ENCODE assay signal across 8 cellular contexts in the genomic region with DNA sequence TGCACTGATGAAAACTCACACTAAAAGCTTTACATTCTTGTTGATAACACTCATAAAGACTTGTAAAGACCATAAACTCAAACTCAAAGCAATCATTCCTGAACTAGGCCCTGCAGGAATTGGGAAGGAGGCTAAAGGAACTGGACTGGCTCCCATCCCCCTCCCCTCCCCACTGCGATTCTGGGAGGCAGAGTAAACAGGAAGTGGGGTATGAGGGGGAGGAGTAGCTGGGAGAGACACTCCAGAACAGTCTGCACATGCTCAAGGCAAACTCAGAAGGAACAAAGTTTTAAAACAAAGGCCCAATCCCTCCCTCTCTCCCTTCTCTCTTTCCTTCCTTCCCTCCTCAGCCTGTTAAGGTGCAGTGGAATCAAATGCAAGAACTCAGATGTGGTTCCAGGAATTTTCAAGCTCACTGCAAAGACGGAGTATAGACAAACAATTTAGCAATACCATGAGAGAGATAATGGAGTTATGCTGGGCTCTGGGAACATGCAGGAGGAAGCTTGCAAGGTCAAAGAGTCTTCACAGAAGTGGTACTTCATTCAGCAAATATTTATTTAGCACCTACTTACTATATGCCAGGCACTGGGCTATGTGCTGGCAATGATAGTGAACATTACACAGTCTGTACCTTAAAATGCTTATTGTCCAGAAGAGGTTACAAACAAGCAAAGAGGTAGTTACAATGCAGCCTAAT. TPM values are rescaled to one million over a fixed set of nuclear protein-coding genes. Genes with fewer than 3 reads are reported as not detected.
DNase-seq lines count a peak whose midpoint lies in the region; ATAC-seq and TF ChIP-seq lines count a peak whose summit lies in the region.

No MANE protein-coding gene starts in this region.

- H3K27ac Mint-ChIP-seq in stimulated activated memory B cell treated with anti-CD40 and anti-IgM and Interleukin-4, amounts not matched to agents 10 μg/mL and 1 μg/mL and 100 μg/mL, for 72 hours = peak overlapping the region; percentile 61

- no peak overlapping the region for H3K4me3 Mint-ChIP-seq in stimulated activated memory B cell treated with anti-CD40 and anti-IgM and Interleukin-4, amounts not matched to agents 10 μg/mL and 1 μg/mL and 100 μg/mL, for 72 hours

- DNase-seq in NCI-H2029 (lab: John Stamatoyannopoulos, UW) (peak; percentile 13), NCI-H2029 treated with DMSO at 0.1 percent for 48 hours (lab: John Stamatoyannopoulos, UW) (no peak), heart right ventricle (peak; percentile 34 to 64), ACHN (no peak)

- H3K4me3 ChIP-seq in heart right ventricle = no peak overlapping the region

- intact Hi-C loops in heart right ventricle (cut with DNase I) = no loop called here

- peaks cover 0 to 7% (median 0%) of the 10 kb centered on the region in 11 donors for H3K9me3 ChIP-seq in heart right ventricle

- peaks cover 2% of the 10 kb centered on the region for H3K9me3 Mint-ChIP-seq in stimulated activated memory B cell treated with anti-CD40 and anti-IgM and Interleukin-4, amounts not matched to agents 10 μg/mL and 1 μg/mL and 100 μg/mL, for 72 hours

- TF ChIP-seq CTCF in heart right ventricle (IDR thresholded peaks at IDR 0.05) = no peak

- H3K4me1 ChIP-seq in heart right ventricle = peaks cover 0 to 25% (median 11%) of the 10 kb centered on the region in 9 donors

- H3K36me3 Mint-ChIP-seq in stimulated activated memory B cell treated with anti-CD40 and anti-IgM and Interleukin-4, amounts not matched to agents 10 μg/mL and 1 μg/mL and 100 μg/mL, for 72 hours = no peaks in the 10 kb centered on the region

- H3K4me1 Mint-ChIP-seq in stimulated activated memory B cell treated with anti-CD40 and anti-IgM and Interleukin-4, amounts not matched to agents 10 μg/mL and 1 μg/mL and 100 μg/mL, for 72 hours = peaks cover 3% of the 10 kb centered on the region

- ATAC-seq in heart right ventricle = peak in 7 of 8 donors; percentile 72 to 96 (median 85)
- no peak for ATAC-seq in stimulated activated memory B cell treated with anti-CD40 and anti-IgM and Interleukin-4, amounts not matched to agents 10 μg/mL and 1 μg/mL and 100 μg/mL, for 72 hours
- no peak for ATAC-seq in GM19324 (IDR thresholded peaks at IDR 0.05; ENCODE audit: low FRiP score, unreplicated experiment)
- ATAC-seq in GM21360 (IDR thresholded peaks at IDR 0.05; ENCODE audit: unreplicated experiment) = no peak

- H3K27ac ChIP-seq in heart right ventricle = peak overlapping the region in 6 of 10 donors; percentile 32 to 65 (median 42)

- H3K36me3 ChIP-seq in heart right ventricle = no peaks in the 10 kb centered on the region

- in situ Hi-C loops in ACHN (cut with HindIII; ENCODE audit: low pct_ligation_motif_present, low pct_unique_long_range_greater_than_20kb, low sequenced_read_pairs) = no loop called here

- H3K27me3 Mint-ChIP-seq in stimulated activated memory B cell treated with anti-CD40 and anti-IgM and Interleukin-4, amounts not matched to agents 10 μg/mL and 1 μg/mL and 100 μg/mL, for 72 hours = no peaks in the 10 kb centered on the region

- 8 to 14% methylated on average over 2 of the region's 2 CpGs for WGBS in heart right ventricle, 2 donors

- H3K27me3 ChIP-seq in heart right ventricle = peaks cover 0 to 4% (median 0%) of the 10 kb centered on the region in 7 donors

TF ChIP-seq in PFSK-1, 5 proteins besides CTCF, POLR2A, EP300 and RAD21:
- TF ChIP-seq REST (IDR thresholded peaks at IDR 0.05; ENCODE audit: insufficient read depth in 1 of 2, low read depth in 2 of 2, low read length in 2 of 2) (no peak), TAF1 (IDR thresholded peaks at IDR 0.05; ENCODE audit: borderline replicate concordance, insufficient read depth, low read length) (peak; percentile 33; the same call in 1 of the 2 replicates), POLR2AphosphoS5 (IDR thresholded peaks at IDR 0.05; ENCODE audit: low read depth, low read length) (no peak; the same call in 1 of the 2 replicates), SIN3A (IDR thresholded peaks at IDR 0.05; ENCODE audit: borderline replicate concordance, insufficient read depth, low read length) (no peak), FOXP2 (optimal IDR thresholded peaks at IDR 0.05; ENCODE audit: borderline replicate concordance, extremely low read depth, extremely low read length, insufficient read depth) (peak; percentile 100)

RNA-seq across cellular contexts. Expression of gene MID1IP1, which starts 15.9 kb away (rescaled TPM):
- polyA plus RNA-seq in PFSK-1 (2012; ENCODE audit: insufficient read length, low read depth) = 178 TPM
- 100 to 1,000 TPM in 1 of 10 donors, 10 to 100 TPM in 9; 15.2 to 171 (median 26.9) TPM for total RNA-seq in heart right ventricle
- polyA plus RNA-seq in heart right ventricle = 10 to 100 TPM; 20.0 to 30.9 TPM

Comparison
In these comparisons a context has a peak if more than half of its experiments do, and no peak if none do; other contexts are left out.
1. DNase-seq: peak in NCI-H2029 (single experiment) and heart right ventricle (2 of 2); none in NCI-H2029 treated with DMSO at 0.1 percent for 48 hours (single experiment) and ACHN (single experiment).
2. ATAC-seq: peak in heart right ventricle (7 of 8); none in stimulated activated memory B cell treated with anti-CD40 and anti-IgM and Interleukin-4, amounts not matched to agents 10 μg/mL and 1 μg/mL and 100 μg/mL, for 72 hours (single experiment), GM19324 (single experiment) and GM21360 (single experiment).